In genomic region chr7:151125835-151126481, GRCh38 we compare ENCODE assay signal across 12 cellular contexts. TPM values are rescaled to one million over a fixed set of nuclear protein-coding genes. Genes with fewer than 3 reads are reported as not detected.
A peak's percentile ranks its signal among the peaks of the same experiment; 100 is the strongest.
DNase-seq lines count a peak whose midpoint lies in the region; ATAC-seq, FAIRE-seq and TF ChIP-seq lines count a peak whose summit lies in the region.
"Had no signal": no experiment of that assay in that cellular context is flagged by ENCODE, and none has a peak within 500 bp of the region (broad histone marks: within the 10 kb centered on the region; RNA-seq: fewer than 3 reads in every experiment).

No MANE protein-coding gene starts in this region.

- CTCF ChIA-PET in HepG2 (lab: Yijun Ruan, JAX; ENCODE audit: low intra/inter-chr PET ratio, low total read pairs) = interaction anchor here (3.1 kb wide), 1 partner anchor 46 kb away, joined by 67 read pairs; no protein-coding TSS in a partner anchor

- no peak for TF ChIP-seq CTCF in right lobe of liver (IDR thresholded peaks at IDR 0.05)
- no peak for TF ChIP-seq CTCF in HepG2 (CRISPR knock-in tag; IDR thresholded peaks at IDR 0.05)
- no peak for TF ChIP-seq CTCF in neural progenitor cell (IDR thresholded peaks at IDR 0.05)

- H3K4me3 Mint-ChIP-seq in neural progenitor cell = peak overlapping the region; percentile 82
- no peak overlapping the region for H3K4me3 Mint-ChIP-seq in activated T-helper 2 cell treated with anti-CD3 and anti-CD28 coated beads, Interferon-gamma antibody, Interleukin-2, Interleukin-4, amounts not matched to agents 10 μg/mL and 5 μg/mL and 100 μg/mL, durations not matched to agents 14 hours and 24 hours and 36 hours (ENCODE audit: low read depth)
- H3K4me3 Mint-ChIP-seq: activated T-cell treated with anti-CD3 and anti-CD28 coated beads, Interleukin-2, amount 50 U/mL, for 72 hours; natural killer cell had no signal

- WGBS in right lobe of liver (ENCODE audit: insufficient coverage, low coverage, low lambda C conversion rate, missing lambda C conversion rate) = 75% methylated on average over 31 of the region's 58 CpGs
- WGBS in HepG2 (ENCODE audit: low lambda C conversion rate) = 98% methylated on average over 39 of the region's 58 CpGs

- H3K4me3 ChIP-seq in right lobe of liver (peak overlapping the region in 2 of 3 donors; percentile 3 to 18), HepG2 (replicated peaks in 1 of 3; ENCODE audit: insufficient read depth in 1 of 3, low read depth in 2 of 3, low read length in 3 of 3) (no peak overlapping the region), neural progenitor cell (peak overlapping the region; percentile 54)

- POLR2A ChIA-PET in HepG2 (lab: Yijun Ruan, JAX) = no interaction called here

- no peak for ATAC-seq in right lobe of liver
- ATAC-seq in HepG2 = no peak
- ATAC-seq in Right ventricle myocardium superior (ENCODE audit: poor library complexity) = peak; percentile 30
- ATAC-seq in HG02678 (IDR thresholded peaks at IDR 0.05; ENCODE audit: unreplicated experiment) = no peak
- ATAC-seq: activated T-cell treated with anti-CD3 and anti-CD28 coated beads, Interleukin-2, amount 50 U/mL, for 72 hours; natural killer cell had no signal

- no peak for TF ChIP-seq RAD21 in HepG2 (CRISPR knock-in tag; IDR thresholded peaks at IDR 0.05)

- no peak overlapping the region for H3K9ac ChIP-seq in HepG2 (ENCODE audit: insufficient read depth, low read depth, low read length)
- no peak overlapping the region for H3K9ac ChIP-seq in neural progenitor cell

- DNase-seq in right lobe of liver (no peak), HepG2 (ENCODE audit: low spot score) (no peak), Right ventricle myocardium superior (no peak), neural progenitor cell (ENCODE audit: low spot score) (peak; percentile 80), NCI-H2029 (lab: John Stamatoyannopoulos, UW) (no peak)
- no peak for DNase-seq in activated effector memory CD4-positive, alpha-beta T cell treated with Interleukin-2 at 50 U/mL for 16 hours
- DNase-seq in activated T-helper 2 cell treated with anti-CD3 and anti-CD28 coated beads, Interferon-gamma antibody, Interleukin-2, Interleukin-4, amounts not matched to agents 10 μg/mL and 5 μg/mL and 100 μg/mL, durations not matched to agents 14 hours and 24 hours and 36 hours (ENCODE audit: low spot score) = no peak
- DNase-seq: activated T-cell treated with anti-CD3 and anti-CD28 coated beads, Interleukin-2, amount 50 U/mL, for 72 hours; natural killer cell; NCI-H2081; SW 1271 had no signal

- no peak for TF ChIP-seq POLR2A in right lobe of liver (IDR thresholded peaks at IDR 0.05)
- no peak for TF ChIP-seq POLR2A in HepG2 (IDR thresholded peaks at IDR 0.05; ENCODE audit: insufficient read depth in 1 of 2, low read depth in 2 of 2, low read length in 2 of 2)

- H3K4me1 Mint-ChIP-seq in neural progenitor cell = peaks cover 27% of the 10 kb centered on the region
- H3K4me1 Mint-ChIP-seq in activated T-helper 2 cell treated with anti-CD3 and anti-CD28 coated beads, Interferon-gamma antibody, Interleukin-2, Interleukin-4, amounts not matched to agents 10 μg/mL and 5 μg/mL and 100 μg/mL, durations not matched to agents 14 hours and 24 hours and 36 hours (ENCODE audit: low read depth) = no peaks in the 10 kb centered on the region

- H3K4me1 ChIP-seq in right lobe of liver (no peaks in the 10 kb centered on the region), HepG2 (ENCODE audit: insufficient read depth, low read length) (no peaks in the 10 kb centered on the region), neural progenitor cell (peaks cover 8% of the 10 kb centered on the region)

- peaks cover 20% of the 10 kb centered on the region for H3K36me3 Mint-ChIP-seq in neural progenitor cell
- H3K36me3 Mint-ChIP-seq in activated T-helper 2 cell treated with anti-CD3 and anti-CD28 coated beads, Interferon-gamma antibody, Interleukin-2, Interleukin-4, amounts not matched to agents 10 μg/mL and 5 μg/mL and 100 μg/mL, durations not matched to agents 14 hours and 24 hours and 36 hours (ENCODE audit: low read depth) = peaks cover 9% of the 10 kb centered on the region
- H3K36me3 Mint-ChIP-seq: natural killer cell had no signal

- H3K27ac ChIP-seq in right lobe of liver = no peak overlapping the region
- no peak overlapping the region for H3K27ac ChIP-seq in HepG2 (ENCODE audit: extremely low read length, insufficient read depth, low read length)
- no peak overlapping the region for H3K27ac ChIP-seq in neural progenitor cell

- H3K27me3 ChIP-seq in right lobe of liver (no peaks in the 10 kb centered on the region), HepG2 (ENCODE audit: control insufficient read depth in 1 of 2, insufficient read depth in 2 of 2, low read length in 2 of 2) (no peaks in the 10 kb centered on the region), neural progenitor cell (no peaks in the 10 kb centered on the region)

- peaks cover 15% of the 10 kb centered on the region for H3K27me3 Mint-ChIP-seq in neural progenitor cell (ENCODE audit: insufficient read depth, low read depth)
- H3K27me3 Mint-ChIP-seq in activated T-helper 2 cell treated with anti-CD3 and anti-CD28 coated beads, Interferon-gamma antibody, Interleukin-2, Interleukin-4, amounts not matched to agents 10 μg/mL and 5 μg/mL and 100 μg/mL, durations not matched to agents 14 hours and 24 hours and 36 hours (ENCODE audit: low read depth) = no peaks in the 10 kb centered on the region

- no peak overlapping the region for H3K4me2 ChIP-seq in HepG2 (ENCODE audit: low read depth, low read length)
- H3K4me2 ChIP-seq in neural progenitor cell = peak overlapping the region; percentile 90

- no TSS peak for BruUV-seq in HepG2 (replicated peaks; lab: Mats Ljungman, UMichigan)

- H3K36me3 ChIP-seq in right lobe of liver = peaks cover 0 to 34% (median 9%) of the 10 kb centered on the region in 4 donors
- H3K36me3 ChIP-seq in HepG2 (replicated peaks in 1 of 2; ENCODE audit: control insufficient read depth in 1 of 2, insufficient read depth in 2 of 2, low read length in 2 of 2) = peaks cover 14 to 51% of the 10 kb centered on the region in 2 experiments
- no peaks in the 10 kb centered on the region for H3K36me3 ChIP-seq in neural progenitor cell

- H3K9me3 ChIP-seq in right lobe of liver (no peaks in the 10 kb centered on the region), HepG2 (ENCODE audit: low read length) (no peaks in the 10 kb centered on the region), neural progenitor cell (ENCODE audit: low read depth) (no peaks in the 10 kb centered on the region)

- no peaks in the 10 kb centered on the region for H3K79me2 ChIP-seq in HepG2 (ENCODE audit: insufficient read depth, low read length)
- H3K79me2 ChIP-seq in neural progenitor cell (ENCODE audit: low read depth) = no peaks in the 10 kb centered on the region

- H3K9me3 Mint-ChIP-seq in neural progenitor cell = no peaks in the 10 kb centered on the region
- no peaks in the 10 kb centered on the region for H3K9me3 Mint-ChIP-seq in activated T-helper 2 cell treated with anti-CD3 and anti-CD28 coated beads, Interferon-gamma antibody, Interleukin-2, Interleukin-4, amounts not matched to agents 10 μg/mL and 5 μg/mL and 100 μg/mL, durations not matched to agents 14 hours and 24 hours and 36 hours
- H3K9me3 Mint-ChIP-seq: activated T-cell treated with anti-CD3 and anti-CD28 coated beads, Interleukin-2, amount 50 U/mL, for 72 hours; natural killer cell had no signal

- H2AFZ ChIP-seq in HepG2 (ENCODE audit: low read length) = no peak overlapping the region
- H2AFZ ChIP-seq in neural progenitor cell (replicated peaks) = no peak overlapping the region

- peaks cover 41% of the 10 kb centered on the region for H3F3A ChIP-seq in neural progenitor cell (ENCODE audit: low read depth)

- TF ChIP-seq EP300 in HepG2 (IDR thresholded peaks at IDR 0.05; ENCODE audit: low read depth in 2 of 2, low read length in 2 of 2) (no peak), HepG2 (CRISPR knock-in tag; IDR thresholded peaks at IDR 0.05; ENCODE audit: borderline replicate concordance) (no peak)

- FAIRE-seq in HepG2 (lab: Jason Lieb, UNC) = no peak

- H4K20me1 ChIP-seq in HepG2 (ENCODE audit: insufficient read depth, low read length) (peaks cover 6% of the 10 kb centered on the region; the same call in 1 of the 2 replicates), neural progenitor cell (ENCODE audit: low read depth) (peaks cover 59% of the 10 kb centered on the region)

- H3K27ac Mint-ChIP-seq in neural progenitor cell = no peak overlapping the region
- H3K27ac Mint-ChIP-seq in activated T-helper 2 cell treated with anti-CD3 and anti-CD28 coated beads, Interferon-gamma antibody, Interleukin-2, Interleukin-4, amounts not matched to agents 10 μg/mL and 5 μg/mL and 100 μg/mL, durations not matched to agents 14 hours and 24 hours and 36 hours = no peak overlapping the region
- H3K27ac Mint-ChIP-seq: activated T-cell treated with anti-CD3 and anti-CD28 coated beads, Interleukin-2, amount 50 U/mL, for 72 hours; natural killer cell had no signal

- intact Hi-C loops in right lobe of liver (cut with DNase I) (loop anchor here in 1 of 2 donors (10.0 kb wide), 1 partner anchor 49 kb away; no protein-coding TSS in a partner anchor), HepG2 (cut with micrococcal nuclease; ENCODE audit: unreplicated experiment) (no loop called here), Right ventricle myocardium superior (cut with DNase I) (loop anchor here (2.0 to 10.0 kb wide), 2 partner anchors 47 to 119 kb away; partner anchors contain the start of gene SMARCD3)
- intact Hi-C loops in activated T-helper 2 cell treated with anti-CD3 and anti-CD28 coated beads, Interferon-gamma antibody, Interleukin-2, Interleukin-4, amounts not matched to agents 10 μg/mL and 5 μg/mL and 100 μg/mL, durations not matched to agents 14 hours and 24 hours and 36 hours (cut with micrococcal nuclease) = no loop called here

- in situ Hi-C loops in HepG2 (cut with HindIII; ENCODE audit: extremely low pct_ligation_motif_present, low pct_unique_long_range_greater_than_20kb) = loop anchor here (10.0 kb wide), 1 partner anchor 179 kb away; no protein-coding TSS in a partner anchor

RNA-seq across cellular contexts. Expression of gene AGAP3, which starts 39.7 kb away (rescaled TPM):
- 10 to 100 TPM; 36.3 to 44.3 (median 39.5) TPM for total RNA-seq in right lobe of liver
- total RNA-seq in HepG2 (2016; rRNA removed; fragmentation: Illumina TruSeq; extraction: Trizol) = 24.9 and 31.3 TPM in 2 replicates
- total RNA-seq in HepG2 (2016; cell fraction: cytosol; rRNA removed; fragmentation: Illumina TruSeq; extraction: Trizol; ENCODE audit: low read depth) = 26.6 and 28.2 TPM in 2 replicates
- total RNA-seq in HepG2 (2016; cell fraction: insoluble cytoplasmic fraction; rRNA removed; fragmentation: Illumina TruSeq; extraction: Trizol) = 24.2 and 30.5 TPM in 2 replicates
- total RNA-seq in HepG2 (2016; cell fraction: membrane; rRNA removed; fragmentation: Illumina TruSeq; extraction: Trizol) = 34.8 and 39.9 TPM in 2 replicates
- total RNA-seq in HepG2 (2016; cell fraction: nucleus; rRNA removed; fragmentation: Illumina TruSeq; extraction: Trizol) = 26.5 and 31.8 TPM in 2 replicates
- 61.4 and 62.0 TPM in 2 replicates for polyA plus RNA-seq in HepG2 (2011; rRNA removed)
- polyA plus RNA-seq in HepG2 (2011; cell fraction: cytosol; rRNA removed) = 54.9 and 70.5 TPM in 2 replicates
- polyA plus RNA-seq in HepG2 (2011; cell fraction: nucleus; rRNA removed) = 255 and 313 TPM in 2 replicates
- polyA plus RNA-seq in HepG2 (2012) = 46.4 and 66.8 TPM in 2 replicates
- polyA plus RNA-seq in HepG2 (2016; cell fraction: cytosol; fragmentation: Illumina TruSeq; extraction: Trizol; ENCODE audit: low read depth) = 23.3 and 25.2 TPM in 2 replicates
- polyA plus RNA-seq in HepG2 (2016; cell fraction: insoluble cytoplasmic fraction; fragmentation: Illumina TruSeq; extraction: Trizol; ENCODE audit: low read depth) = 36.6 and 44.9 TPM in 2 replicates
- 48.3 and 57.9 TPM in 2 replicates for polyA plus RNA-seq in HepG2 (2016; cell fraction: membrane; fragmentation: Illumina TruSeq; extraction: Trizol; ENCODE audit: low read depth)
- polyA plus RNA-seq in HepG2 (2016; cell fraction: nucleus; fragmentation: Illumina TruSeq; extraction: Trizol; ENCODE audit: insufficient read depth, low read depth) = 94.3 and 94.4 TPM in 2 replicates
- polyA minus RNA-seq in HepG2 (2011; rRNA and poly(A)+ RNA removed; ENCODE audit: low replicate concordance) = 70.7 and 91.8 TPM in 2 replicates
- 43.3 and 46.7 TPM in 2 replicates for polyA minus RNA-seq in HepG2 (2011; cell fraction: cytosol; rRNA and poly(A)+ RNA removed)
- 71.4 and 81.1 TPM in 2 replicates for polyA minus RNA-seq in HepG2 (2011; cell fraction: nucleus; rRNA and poly(A)+ RNA removed)
- total RNA-seq in Right ventricle myocardium superior = 62.7 TPM
- 38.9 and 73.0 TPM in 2 replicates for total RNA-seq in neural progenitor cell (ENCODE audit: low replicate concordance)
- 62.5 and 64.4 TPM in 2 replicates for total RNA-seq in activated T-helper 2 cell treated with anti-CD3 and anti-CD28 coated beads, Interferon-gamma antibody, Interleukin-2, Interleukin-4, amounts not matched to agents 10 μg/mL and 5 μg/mL and 100 μg/mL, durations not matched to agents 14 hours and 24 hours and 36 hours

RNA-seq across cellular contexts. Expression of gene GBX1, which starts 41.5 kb away (rescaled TPM):
- total RNA-seq in right lobe of liver = not detected
- not detected in 2 replicates for total RNA-seq in HepG2 (2016; rRNA removed; fragmentation: Illumina TruSeq; extraction: Trizol)
- total RNA-seq in HepG2 (2016; cell fraction: cytosol; rRNA removed; fragmentation: Illumina TruSeq; extraction: Trizol; ENCODE audit: low read depth) = not detected in 2 replicates
- not detected in 2 replicates for total RNA-seq in HepG2 (2016; cell fraction: insoluble cytoplasmic fraction; rRNA removed; fragmentation: Illumina TruSeq; extraction: Trizol)
- total RNA-seq in HepG2 (2016; cell fraction: membrane; rRNA removed; fragmentation: Illumina TruSeq; extraction: Trizol) = not detected in 2 replicates
- total RNA-seq in HepG2 (2016; cell fraction: nucleus; rRNA removed; fragmentation: Illumina TruSeq; extraction: Trizol) = not detected in 2 replicates
- not detected in 2 replicates for polyA plus RNA-seq in HepG2 (2011; rRNA removed)
- not detected in 2 replicates for polyA plus RNA-seq in HepG2 (2011; cell fraction: cytosol; rRNA removed)
- not detected in 2 replicates for polyA plus RNA-seq in HepG2 (2011; cell fraction: nucleus; rRNA removed)
- polyA plus RNA-seq in HepG2 (2012) = not detected in 2 replicates
- polyA plus RNA-seq in HepG2 (2016; cell fraction: cytosol; fragmentation: Illumina TruSeq; extraction: Trizol; ENCODE audit: low read depth) = not detected in 2 replicates
- not detected in 2 replicates for polyA plus RNA-seq in HepG2 (2016; cell fraction: insoluble cytoplasmic fraction; fragmentation: Illumina TruSeq; extraction: Trizol; ENCODE audit: low read depth)
- not detected in 2 replicates for polyA plus RNA-seq in HepG2 (2016; cell fraction: membrane; fragmentation: Illumina TruSeq; extraction: Trizol; ENCODE audit: low read depth)
- not detected in 2 replicates for polyA plus RNA-seq in HepG2 (2016; cell fraction: nucleus; fragmentation: Illumina TruSeq; extraction: Trizol; ENCODE audit: insufficient read depth, low read depth)
- not detected in 2 replicates for polyA minus RNA-seq in HepG2 (2011; rRNA and poly(A)+ RNA removed; ENCODE audit: low replicate concordance)
- not detected in 2 replicates for polyA minus RNA-seq in HepG2 (2011; cell fraction: cytosol; rRNA and poly(A)+ RNA removed)
- polyA minus RNA-seq in HepG2 (2011; cell fraction: nucleus; rRNA and poly(A)+ RNA removed) = not detected in 2 replicates
- 2.7 TPM for total RNA-seq in Right ventricle myocardium superior
- total RNA-seq in neural progenitor cell (ENCODE audit: low replicate concordance) = not detected in 2 replicates
- total RNA-seq in activated T-helper 2 cell treated with anti-CD3 and anti-CD28 coated beads, Interferon-gamma antibody, Interleukin-2, Interleukin-4, amounts not matched to agents 10 μg/mL and 5 μg/mL and 100 μg/mL, durations not matched to agents 14 hours and 24 hours and 36 hours = not detected in 2 replicates
- total RNA-seq: activated T-cell treated with anti-CD3 and anti-CD28 coated beads, Interleukin-2, amount 50 U/mL, for 72 hours; natural killer cell had no signal

RNA-seq across cellular contexts. Expression of gene TMUB1, which starts 42.7 kb away (rescaled TPM):
- total RNA-seq in right lobe of liver (10 to 100 TPM; 27.7 to 63.1 (median 41.8) TPM), HepG2 (2016; rRNA removed; fragmentation: Illumina TruSeq; extraction: Trizol) (31.8 and 51.6 TPM in 2 replicates), Right ventricle myocardium superior (33.9 TPM), neural progenitor cell (ENCODE audit: low replicate concordance) (6.0 and 49.4 TPM in 2 replicates)
- 65.7 and 75.8 TPM in 2 replicates for total RNA-seq in HepG2 (2016; cell fraction: cytosol; rRNA removed; fragmentation: Illumina TruSeq; extraction: Trizol; ENCODE audit: low read depth)
- 32.2 and 52.0 TPM in 2 replicates for total RNA-seq in HepG2 (2016; cell fraction: insoluble cytoplasmic fraction; rRNA removed; fragmentation: Illumina TruSeq; extraction: Trizol)
- total RNA-seq in HepG2 (2016; cell fraction: membrane; rRNA removed; fragmentation: Illumina TruSeq; extraction: Trizol) = 89.1 and 106 TPM in 2 replicates
- total RNA-seq in HepG2 (2016; cell fraction: nucleus; rRNA removed; fragmentation: Illumina TruSeq; extraction: Trizol) = 25.0 and 26.7 TPM in 2 replicates
- polyA plus RNA-seq in HepG2 (2011; rRNA removed) = 44.8 and 47.8 TPM in 2 replicates
- polyA plus RNA-seq in HepG2 (2011; cell fraction: cytosol; rRNA removed) = 27.8 and 54.6 TPM in 2 replicates
- 66.5 and 75.5 TPM in 2 replicates for polyA plus RNA-seq in HepG2 (2011; cell fraction: nucleus; rRNA removed)
- 33.8 and 40.3 TPM in 2 replicates for polyA plus RNA-seq in HepG2 (2012)
- polyA plus RNA-seq in HepG2 (2016; cell fraction: cytosol; fragmentation: Illumina TruSeq; extraction: Trizol; ENCODE audit: low read depth) = 123 and 138 TPM in 2 replicates
- polyA plus RNA-seq in HepG2 (2016; cell fraction: insoluble cytoplasmic fraction; fragmentation: Illumina TruSeq; extraction: Trizol; ENCODE audit: low read depth) = 51.6 and 55.5 TPM in 2 replicates
- polyA plus RNA-seq in HepG2 (2016; cell fraction: membrane; fragmentation: Illumina TruSeq; extraction: Trizol; ENCODE audit: low read depth) = 146 and 154 TPM in 2 replicates
- 85.5 and 89.1 TPM in 2 replicates for polyA plus RNA-seq in HepG2 (2016; cell fraction: nucleus; fragmentation: Illumina TruSeq; extraction: Trizol; ENCODE audit: insufficient read depth, low read depth)
- polyA minus RNA-seq in HepG2 (2011; rRNA and poly(A)+ RNA removed; ENCODE audit: low replicate concordance) = 5.6 and 25.8 TPM in 2 replicates
- 22.8 and 25.2 TPM in 2 replicates for polyA minus RNA-seq in HepG2 (2011; cell fraction: cytosol; rRNA and poly(A)+ RNA removed)
- polyA minus RNA-seq in HepG2 (2011; cell fraction: nucleus; rRNA and poly(A)+ RNA removed) = 5.6 and 6.3 TPM in 2 replicates
- 57.4 and 60.8 TPM in 2 replicates for total RNA-seq in activated T-helper 2 cell treated with anti-CD3 and anti-CD28 coated beads, Interferon-gamma antibody, Interleukin-2, Interleukin-4, amounts not matched to agents 10 μg/mL and 5 μg/mL and 100 μg/mL, durations not matched to agents 14 hours and 24 hours and 36 hours

RNA-seq across cellular contexts. Expression of gene FASTK, which starts 45.3 kb away (rescaled TPM):
- 10 to 100 TPM; 33.4 to 48.8 (median 43.9) TPM for total RNA-seq in right lobe of liver
- 33.0 and 52.9 TPM in 2 replicates for total RNA-seq in HepG2 (2016; rRNA removed; fragmentation: Illumina TruSeq; extraction: Trizol)
- 29.1 and 30.5 TPM in 2 replicates for total RNA-seq in HepG2 (2016; cell fraction: cytosol; rRNA removed; fragmentation: Illumina TruSeq; extraction: Trizol; ENCODE audit: low read depth)
- 32.4 and 60.3 TPM in 2 replicates for total RNA-seq in HepG2 (2016; cell fraction: insoluble cytoplasmic fraction; rRNA removed; fragmentation: Illumina TruSeq; extraction: Trizol)
- total RNA-seq in HepG2 (2016; cell fraction: membrane; rRNA removed; fragmentation: Illumina TruSeq; extraction: Trizol) = 41.0 and 43.4 TPM in 2 replicates
- total RNA-seq in HepG2 (2016; cell fraction: nucleus; rRNA removed; fragmentation: Illumina TruSeq; extraction: Trizol) = 51.3 and 66.2 TPM in 2 replicates
- polyA plus RNA-seq in HepG2 (2011; rRNA removed) = 55.7 and 69.5 TPM in 2 replicates
- polyA plus RNA-seq in HepG2 (2011; cell fraction: cytosol; rRNA removed) = 26.4 and 50.0 TPM in 2 replicates
- polyA plus RNA-seq in HepG2 (2011; cell fraction: nucleus; rRNA removed) = 502 and 643 TPM in 2 replicates
- polyA plus RNA-seq in HepG2 (2012) = 25.5 and 34.3 TPM in 2 replicates
- 23.6 and 24.6 TPM in 2 replicates for polyA plus RNA-seq in HepG2 (2016; cell fraction: cytosol; fragmentation: Illumina TruSeq; extraction: Trizol; ENCODE audit: low read depth)
- 29.6 and 34.7 TPM in 2 replicates for polyA plus RNA-seq in HepG2 (2016; cell fraction: insoluble cytoplasmic fraction; fragmentation: Illumina TruSeq; extraction: Trizol; ENCODE audit: low read depth)
- 31.2 and 34.1 TPM in 2 replicates for polyA plus RNA-seq in HepG2 (2016; cell fraction: membrane; fragmentation: Illumina TruSeq; extraction: Trizol; ENCODE audit: low read depth)
- polyA plus RNA-seq in HepG2 (2016; cell fraction: nucleus; fragmentation: Illumina TruSeq; extraction: Trizol; ENCODE audit: insufficient read depth, low read depth) = 122 and 126 TPM in 2 replicates
- polyA minus RNA-seq in HepG2 (2011; rRNA and poly(A)+ RNA removed; ENCODE audit: low replicate concordance) = 72.5 and 75.7 TPM in 2 replicates
- 14.0 and 16.2 TPM in 2 replicates for polyA minus RNA-seq in HepG2 (2011; cell fraction: cytosol; rRNA and poly(A)+ RNA removed)
- 80.8 and 95.9 TPM in 2 replicates for polyA minus RNA-seq in HepG2 (2011; cell fraction: nucleus; rRNA and poly(A)+ RNA removed)
- total RNA-seq in Right ventricle myocardium superior = 81.1 TPM
- 22.4 and 71.0 TPM in 2 replicates for total RNA-seq in neural progenitor cell (ENCODE audit: low replicate concordance)
- total RNA-seq in activated T-helper 2 cell treated with anti-CD3 and anti-CD28 coated beads, Interferon-gamma antibody, Interleukin-2, Interleukin-4, amounts not matched to agents 10 μg/mL and 5 μg/mL and 100 μg/mL, durations not matched to agents 14 hours and 24 hours and 36 hours = 83.2 and 85.2 TPM in 2 replicates

Comparison
In these comparisons a context has a peak if more than half of its experiments do, and no peak if none do; other contexts are left out.
1. H3K4me3 ChIP-seq: peak in right lobe of liver (2 of 3) and neural progenitor cell (single experiment); none in HepG2 (0 of 3).